In genomic region chr6:169160091-169160854, GRCh38 we compare ENCODE assay signal across 1 cellular context.
TF ChIP-seq lines count a peak whose summit lies in the region.

No MANE protein-coding gene starts in this region.

TF ChIP-seq in HepG2, 621 proteins besides CTCF, POLR2A, EP300 and RAD21:
- TF ChIP-seq, protein P1, sequence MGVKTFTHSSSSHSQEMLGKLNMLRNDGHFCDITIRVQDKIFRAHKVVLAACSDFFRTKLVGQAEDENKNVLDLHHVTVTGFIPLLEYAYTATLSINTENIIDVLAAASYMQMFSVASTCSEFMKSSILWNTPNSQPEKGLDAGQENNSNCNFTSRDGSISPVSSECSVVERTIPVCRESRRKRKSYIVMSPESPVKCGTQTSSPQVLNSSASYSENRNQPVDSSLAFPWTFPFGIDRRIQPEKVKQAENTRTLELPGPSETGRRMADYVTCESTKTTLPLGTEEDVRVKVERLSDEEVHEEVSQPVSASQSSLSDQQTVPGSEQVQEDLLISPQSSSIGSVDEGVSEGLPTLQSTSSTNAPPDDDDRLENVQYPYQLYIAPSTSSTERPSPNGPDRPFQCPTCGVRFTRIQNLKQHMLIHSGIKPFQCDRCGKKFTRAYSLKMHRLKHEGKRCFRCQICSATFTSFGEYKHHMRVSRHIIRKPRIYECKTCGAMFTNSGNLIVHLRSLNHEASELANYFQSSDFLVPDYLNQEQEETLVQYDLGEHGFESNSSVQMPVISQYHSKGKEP (CRISPR knock-in tag; IDR thresholded peaks at IDR 0.05): no peak
- peak; percentile 86; the same call in 1 of the 2 replicates for TF ChIP-seq ZNF768 (CRISPR knock-in tag; IDR thresholded peaks at IDR 0.05)
